ENCODE assay signal across 19 cellular contexts in genomic region chr1:244102051-244102450, GRCh38. TPM values are rescaled to one million over a fixed set of nuclear protein-coding genes. Genes with fewer than 3 reads are reported as not detected.
DNase-seq lines count a peak whose midpoint lies in the region; ATAC-seq and TF ChIP-seq lines count a peak whose summit lies in the region.
"Had no signal": no experiment of that assay in that cellular context is flagged by ENCODE, and none has a peak within 500 bp of the region (broad histone marks: within the 10 kb centered on the region; RNA-seq: fewer than 3 reads in every experiment).

No MANE protein-coding gene starts in this region.

- no peaks in the 10 kb centered on the region for H3K9me3 Mint-ChIP-seq in chondrocyte (ENCODE audit: low read depth)
- H3K9me3 Mint-ChIP-seq in osteocyte (ENCODE audit: unreplicated experiment): peaks cover 5% of the 10 kb centered on the region

- peaks cover 8 to 49% (median 33%) of the 10 kb centered on the region in 10 experiments; a peak in 17 of 20 replicates for H3K4me1 ChIP-seq in BLaER1 treated with 17β-estradiol and CSF1 and Interleukin-3, amounts not matched to agents 10 nM and 100 nM
- peaks cover 0 to 3% (median 0%) of the 10 kb centered on the region in 4 donors for H3K4me1 ChIP-seq in transverse colon
- H3K4me1 ChIP-seq: BE2C had no signal

- H3K27ac Mint-ChIP-seq in chondrocyte (ENCODE audit: unreplicated experiment) (peak overlapping the region; percentile 14), osteocyte (ENCODE audit: unreplicated experiment) (peak overlapping the region; percentile 50)
- H3K27ac Mint-ChIP-seq: CD4-positive, alpha-beta memory T cell had no signal

- ATAC-seq in GM18873 (IDR thresholded peaks at IDR 0.05; ENCODE audit: low FRiP score, unreplicated experiment): no peak
- ATAC-seq: Right ventricle myocardium inferior, SK-N-SH treated with all-trans-retinoic acid at 6 μM for 48 hours had no signal

- no peak overlapping the region for H3K4me3 ChIP-seq in BLaER1 treated with 17β-estradiol and CSF1 and Interleukin-3, amounts not matched to agents 10 nM and 100 nM
- H3K4me3 ChIP-seq in transverse colon: no peak overlapping the region

- H3K9me3 ChIP-seq in BLaER1 treated with 17β-estradiol and CSF1 and Interleukin-3, amounts not matched to agents 10 nM and 100 nM (replicated peaks in 1 of 11): peaks cover 0 to 8% (median 0%) of the 10 kb centered on the region in 11 experiments; a peak in 2 of 22 replicates
- no peaks in the 10 kb centered on the region for H3K9me3 ChIP-seq in transverse colon

- H3K4me2 ChIP-seq in BLaER1 treated with 17β-estradiol and CSF1 and Interleukin-3, amounts not matched to agents 10 nM and 100 nM: peak overlapping the region in 7 of 11 experiments; percentile 6 to 80 (median 57); a peak in 12 of 22 replicates

- in situ Hi-C loops in transverse colon (cut with MboI; ENCODE audit: low pct_ligation_motif_present in 1 of 4, low pct_unique_long_range_greater_than_20kb in 1 of 4, low sequenced_read_pairs in 3 of 4): no loop called here

- H4K20me1 ChIP-seq in BLaER1 treated with 17β-estradiol and CSF1 and Interleukin-3, amounts not matched to agents 10 nM and 100 nM: no peaks in the 10 kb centered on the region

- no peak overlapping the region for H3K9ac ChIP-seq in BLaER1 treated with 17β-estradiol and CSF1 and Interleukin-3, amounts not matched to agents 10 nM and 100 nM

- H3K27me3 ChIP-seq in BLaER1 treated with 17β-estradiol and CSF1 and Interleukin-3, amounts not matched to agents 10 nM and 100 nM: no peaks in the 10 kb centered on the region
- H3K27me3 ChIP-seq in transverse colon: peaks cover 11% of the 10 kb centered on the region
- H3K27me3 ChIP-seq: BE2C had no signal

- no peak for TF ChIP-seq POLR2A in transverse colon (IDR thresholded peaks at IDR 0.05)

- intact Hi-C loops in transverse colon (cut with DNase I; ENCODE audit: low total_unique reads): no loop called here

- TF ChIP-seq CTCF in chondrocyte (IDR thresholded peaks at IDR 0.05) (no peak), osteocyte (IDR thresholded peaks at IDR 0.05) (no peak), transverse colon (IDR thresholded peaks at IDR 0.05) (no peak)

- H3K36me3 Mint-ChIP-seq in chondrocyte (ENCODE audit: low read depth): no peaks in the 10 kb centered on the region
- no peaks in the 10 kb centered on the region for H3K36me3 Mint-ChIP-seq in osteocyte (ENCODE audit: unreplicated experiment)
- H3K36me3 Mint-ChIP-seq: CD4-positive, alpha-beta memory T cell had no signal

- H3K27ac ChIP-seq in BLaER1 treated with 17β-estradiol and CSF1 and Interleukin-3, amounts not matched to agents 10 nM and 100 nM: no peak overlapping the region
- no peak overlapping the region for H3K27ac ChIP-seq in transverse colon

- H3K4me3 Mint-ChIP-seq in chondrocyte (ENCODE audit: unreplicated experiment) (no peak overlapping the region), osteocyte (ENCODE audit: unreplicated experiment) (no peak overlapping the region)
- H3K4me3 Mint-ChIP-seq: CD4-positive, alpha-beta memory T cell had no signal

- H3K27me3 Mint-ChIP-seq in chondrocyte (ENCODE audit: low read depth) (no peaks in the 10 kb centered on the region), osteocyte (ENCODE audit: unreplicated experiment) (no peaks in the 10 kb centered on the region)

- TF ChIP-seq EP300 in transverse colon (IDR thresholded peaks at IDR 0.05; ENCODE audit: low read depth): no peak

- no peaks in the 10 kb centered on the region for H3K36me3 ChIP-seq in BLaER1 treated with 17β-estradiol and CSF1 and Interleukin-3, amounts not matched to agents 10 nM and 100 nM
- no peaks in the 10 kb centered on the region for H3K36me3 ChIP-seq in transverse colon
- H3K36me3 ChIP-seq: BE2C had no signal

- WGBS in transverse colon (ENCODE audit: low coverage in 1 of 2), 2 donors: 94 to 97% methylated on average over 6 to 10 of the region's 10 CpGs

- DNase-seq in NCI-H82 treated with DMSO at 0.1 percent for 48 hours (lab: John Stamatoyannopoulos, UW; ENCODE audit: unreplicated experiment): peak; percentile 91
- no peak for DNase-seq in chondrocyte (ENCODE audit: low spot score)
- DNase-seq in osteocyte (ENCODE audit: extremely low spot score, unreplicated experiment): no peak
- DNase-seq in OCI-M1 (lab: John Stamatoyannopoulos, UW): no peak
- DNase-seq in transverse colon: no peak
- DNase-seq: BE2C; CD4-positive, alpha-beta memory T cell; GF-D8; GOT3; KG1; NCI-H1105 treated with DMSO at 0.1 percent for 48 hours; NCI-H187; NCI-H2227 treated with DMSO at 0.1 percent for 48 hours; NCI-H526; NK-92 treated with Interleukin-12 subunit alpha and Interleukin-12 subunit beta, amount 100 ng/mL, for 24 hours had no signal

- H3K4me1 Mint-ChIP-seq in chondrocyte (ENCODE audit: low read depth) (peaks cover 53% of the 10 kb centered on the region), osteocyte (ENCODE audit: unreplicated experiment) (peaks cover 53% of the 10 kb centered on the region)

RNA-seq across cellular contexts. Expression of gene ZBTB18, which starts 51.0 kb away (rescaled TPM):
- total RNA-seq in chondrocyte (21.1 to 21.5 TPM (median 21.2 TPM) in 3 replicates), osteocyte (23.0 and 24.2 TPM in 2 replicates), transverse colon (10 to 100 TPM in 3 of 4 donors, 1 to 10 TPM in 1; 4.1 to 32.8 (median 17.7) TPM)
